Comparison of ENCODE assay signal across 27 cellular contexts in genomic region chr2:217118559-217118958, GRCh38.
"Had no signal": no experiment of that assay in that cellular context is flagged by ENCODE, and none has a peak within 500 bp of the region (broad histone marks: within the 10 kb centered on the region; RNA-seq: fewer than 3 reads in every experiment).

No MANE protein-coding gene starts in this region.

- ATAC-seq: activated CD4-positive, alpha-beta T cell treated with anti-CD3 and anti-CD28 coated beads for 36 hours; activated CD8-positive, alpha-beta T cell treated with anti-CD3 and anti-CD28 coated beads for 36 hours; activated T-cell treated with anti-CD3 and anti-CD28 coated beads, Interleukin-2, amount 50 U/mL, for 4 hours; activated T-helper 17 cell treated with anti-CD3 and anti-CD28 coated beads, Interleukin-2, amount 50 U/mL, for 72 hours; effector memory CD8-positive, alpha-beta T cell; foreskin keratinocyte; heart left ventricle had no signal

- H3K27ac ChIP-seq: brain microvascular endothelial cell, esophagus muscularis mucosa, foreskin keratinocyte, gastrocnemius medialis, heart left ventricle had no signal

- DNase-seq: activated CD4-positive, alpha-beta T cell treated with anti-CD3 and anti-CD28 coated beads for 36 hours; activated CD4-positive, alpha-beta T cell treated with anti-CD3 and anti-CD28 coated beads, Interleukin-2, amount 10 ng/mL, durations not matched to agents 7 days and 5 days; activated CD4-positive, alpha-beta T cell treated with anti-CD3 and anti-CD28 coated beads, Interleukin-2, amount 50 U/mL, for 4 hours; activated CD4-positive, CD25-positive, alpha-beta regulatory T cell; activated CD4-positive, CD25-positive, alpha-beta regulatory T cell treated with anti-CD3 and anti-CD28 coated beads, Interleukin-2, amount 50 U/mL, for 72 hours; activated CD8-positive, alpha-beta memory T cell treated with anti-CD3 and anti-CD28 coated beads for 24 hours; activated CD8-positive, alpha-beta T cell treated with anti-CD3 and anti-CD28 coated beads for 36 hours; activated effector memory CD4-positive, alpha-beta T cell treated with Interleukin-2 at 50 U/mL for 16 hours; activated gamma-delta T cell treated with Interleukin-2 at 50 U/mL for 16 hours; activated naive CD4-positive, alpha-beta T cell treated with anti-CD3 and anti-CD28 coated beads, Interleukin-2, amount 50 U/mL, for 16 hours; activated naive CD4-positive, alpha-beta T cell treated with Interleukin-2 at 50 U/mL for 16 hours; activated T-cell treated with anti-CD3 and anti-CD28 coated beads, Interleukin-2, amount 50 U/mL, for 4 hours; amniotic stem cell; anterior cingulate cortex; brain microvascular endothelial cell; cortex of kidney; dermis blood vessel endothelial cell; effector CD4-positive, alpha-beta T cell; effector memory CD8-positive, alpha-beta T cell; erythroblast; foreskin keratinocyte; gastrocnemius medialis; glutamatergic neuron; heart left ventricle; T-helper 2 cell had no signal

- H3K9me3 ChIP-seq: esophagus muscularis mucosa, gastrocnemius medialis, heart left ventricle had no signal

- H3K4me1 ChIP-seq: esophagus muscularis mucosa, foreskin keratinocyte, heart left ventricle had no signal

- H3K36me3 ChIP-seq: brain microvascular endothelial cell, esophagus muscularis mucosa, gastrocnemius medialis, heart left ventricle had no signal

- H3K4me3 ChIP-seq: esophagus muscularis mucosa, gastrocnemius medialis, heart left ventricle had no signal

- H3K27me3 ChIP-seq: brain microvascular endothelial cell, esophagus muscularis mucosa, foreskin keratinocyte, gastrocnemius medialis, heart left ventricle had no signal
